ENCODE assay signal across 8 cellular contexts in the genomic region with DNA sequence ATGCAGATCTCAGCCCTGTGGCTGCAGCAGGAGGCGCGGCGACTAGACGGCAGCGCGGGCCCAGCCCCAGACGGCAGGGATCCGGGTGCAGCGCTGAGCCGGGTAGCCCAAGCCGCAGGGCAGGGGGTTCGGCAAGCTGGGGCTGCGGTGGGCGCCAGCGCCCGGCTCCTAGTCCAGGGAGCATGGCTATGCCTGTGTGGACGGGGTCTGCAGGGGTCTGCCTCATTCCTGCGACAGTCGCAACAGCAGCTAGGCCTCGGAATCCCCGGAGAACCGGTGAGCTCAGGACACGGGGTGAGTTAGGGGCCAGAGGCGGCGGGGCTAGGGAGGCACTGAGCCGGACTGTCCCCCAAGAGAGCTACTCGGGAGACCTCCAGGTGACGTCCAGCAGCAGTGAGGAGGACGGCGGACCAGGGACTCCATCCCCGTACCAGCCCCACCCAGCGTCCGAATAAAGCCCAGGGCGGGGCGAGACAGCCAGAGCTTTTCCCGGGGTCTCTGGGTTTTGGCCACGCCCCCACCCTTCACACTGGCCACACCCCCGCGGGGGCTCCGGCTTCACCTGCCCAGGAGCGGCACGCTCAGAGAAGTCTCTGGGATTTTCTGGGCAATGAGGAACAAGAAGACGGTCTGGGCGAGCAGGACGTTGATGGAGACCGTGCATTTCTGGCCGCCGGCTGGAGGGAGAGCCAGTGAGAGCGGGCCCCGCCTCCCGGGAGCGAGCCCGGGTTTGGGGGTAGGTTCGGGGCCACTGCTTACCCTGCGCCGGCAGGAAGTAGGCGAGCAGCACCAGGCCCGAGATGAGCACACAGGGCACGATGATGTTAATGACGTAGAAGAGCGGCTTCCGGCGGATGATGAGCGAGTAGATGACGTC. TPM values are rescaled to one million over a fixed set of nuclear protein-coding genes. Genes with fewer than 3 reads are reported as not detected.
DNase-seq lines count a peak whose midpoint lies in the region; ATAC-seq, FAIRE-seq and TF ChIP-seq lines count a peak whose summit lies in the region.

No MANE protein-coding gene starts in this region.

- DNase-seq in activated CD4-positive, alpha-beta T cell treated with anti-CD3 and anti-CD28 coated beads, Interleukin-2, amount 50 U/mL, for 1 hour = peak; percentile 55
- peak; percentile 58 for DNase-seq in effector CD4-positive, alpha-beta T cell
- DNase-seq in pancreas (peak in 3 of 6 donors; percentile 39 to 81 (median 66)), COLO668 (lab: John Stamatoyannopoulos, UW; ENCODE audit: unreplicated experiment) (no peak), GDM1 (lab: John Stamatoyannopoulos, UW) (no peak)

- H3K4me1 ChIP-seq in BLaER1 treated with 17β-estradiol and CSF1 and Interleukin-3, amounts not matched to agents 10 nM and 100 nM = peaks cover 42 to 71% (median 54%) of the 10 kb centered on the region in 10 experiments
- peaks cover 0 to 9% (median 4%) of the 10 kb centered on the region in 3 donors for H3K4me1 ChIP-seq in pancreas

- peak overlapping the region in 6 of 10 experiments; percentile 25 to 55 (median 50); a peak in 11 of 20 replicates for H3K4me3 ChIP-seq in BLaER1 treated with 17β-estradiol and CSF1 and Interleukin-3, amounts not matched to agents 10 nM and 100 nM
- peak overlapping the region; percentile 42 to 73 (median 66) for H3K4me3 ChIP-seq in pancreas

- peak overlapping the region; percentile 64 to 89 (median 80) for H3K4me2 ChIP-seq in BLaER1 treated with 17β-estradiol and CSF1 and Interleukin-3, amounts not matched to agents 10 nM and 100 nM

- H3K27me3 ChIP-seq in BLaER1 treated with 17β-estradiol and CSF1 and Interleukin-3, amounts not matched to agents 10 nM and 100 nM = peaks cover 26 to 44% (median 35%) of the 10 kb centered on the region in 11 experiments
- H3K27me3 ChIP-seq in pancreas = no peaks in the 10 kb centered on the region

- peaks cover 19 to 28% (median 21%) of the 10 kb centered on the region in 11 experiments for H3K36me3 ChIP-seq in BLaER1 treated with 17β-estradiol and CSF1 and Interleukin-3, amounts not matched to agents 10 nM and 100 nM
- H3K36me3 ChIP-seq in pancreas = no peaks in the 10 kb centered on the region

- 47 to 49% methylated on average over 65 of the region's 65 CpGs for WGBS in pancreas, 2 donors

- no peak for FAIRE-seq in pancreas (lab: Jason Lieb, UNC)

- TF ChIP-seq CTCF in pancreas (IDR thresholded peaks at IDR 0.05) = no peak

- peak overlapping the region in 3 of 11 experiments; percentile 8 to 68 (median 30); a peak in 2 of 22 replicates for H3K9ac ChIP-seq in BLaER1 treated with 17β-estradiol and CSF1 and Interleukin-3, amounts not matched to agents 10 nM and 100 nM

- intact Hi-C loops in pancreas (cut with DNase I) = loop anchor here in 1 of 3 donors (10.0 kb wide), 1 partner anchor 164 kb away; no protein-coding TSS in a partner anchor

- no peaks in the 10 kb centered on the region for H3K9me3 ChIP-seq in BLaER1 treated with 17β-estradiol and CSF1 and Interleukin-3, amounts not matched to agents 10 nM and 100 nM (replicated peaks in 1 of 11)
- H3K9me3 ChIP-seq in pancreas = no peaks in the 10 kb centered on the region

- peaks cover 0 to 29% (median 0%) of the 10 kb centered on the region in 11 experiments; a peak in 9 of 22 replicates for H4K20me1 ChIP-seq in BLaER1 treated with 17β-estradiol and CSF1 and Interleukin-3, amounts not matched to agents 10 nM and 100 nM

- H3K27ac ChIP-seq in BLaER1 treated with 17β-estradiol and CSF1 and Interleukin-3, amounts not matched to agents 10 nM and 100 nM = peak overlapping the region in 1 of 11 experiments; percentile 17; a peak in 2 of 22 replicates
- H3K27ac ChIP-seq in pancreas = peak overlapping the region in 1 of 4 donors; percentile 74

- ATAC-seq in pancreas = peak in 1 of 4 donors; percentile 1
- ATAC-seq in GM21528 (IDR thresholded peaks at IDR 0.05; ENCODE audit: low FRiP score, unreplicated experiment) = no peak
- no peak for ATAC-seq in HG02759 (IDR thresholded peaks at IDR 0.05; ENCODE audit: unreplicated experiment)

RNA-seq across cellular contexts. Expression of a gene that starts 1.1 kb away (rescaled TPM):
- 1 to 10 TPM; 2.8 to 6.9 (median 3.1) TPM for total RNA-seq in pancreas
- polyA plus RNA-seq in pancreas = 1 to 10 TPM; 1.9 to 2.7 TPM

RNA-seq across cellular contexts. Expression of a gene that starts 2.4 kb away (rescaled TPM):
- total RNA-seq in pancreas = 1 to 10 TPM in 5 of 6 donors, under 1 TPM in 1; 0.76 to 2.0 (median 1.5) TPM
- polyA plus RNA-seq in pancreas = 1 to 10 TPM in 1 of 2 donors, under 1 TPM in 1; 0.77 to 1.1 TPM

RNA-seq across cellular contexts. Expression of a gene that starts 31.6 kb away (rescaled TPM):
- total RNA-seq in pancreas = under 1 TPM in 3 of 6 donors, not detected in 3; 0.06 to 0.37 (median 0.15) TPM
- polyA plus RNA-seq in pancreas = under 1 TPM in 1 of 2 donors, not detected in 1; 0.11 TPM

RNA-seq across cellular contexts. Expression of a gene that starts 39.4 kb away (rescaled TPM):
- total RNA-seq in pancreas = 10 to 100 TPM; 10.9 to 23.3 (median 21.4) TPM
- 10 to 100 TPM; 20.6 to 25.5 TPM for polyA plus RNA-seq in pancreas

RNA-seq across cellular contexts. Expression of a gene that starts 39.6 kb away (rescaled TPM):
- 10 to 100 TPM; 40.8 to 64.5 (median 46.7) TPM for total RNA-seq in pancreas
- 100 to 1,000 TPM; 102 to 118 TPM for polyA plus RNA-seq in pancreas

Comparison
In these comparisons a context has a peak if more than half of its experiments do, and no peak if none do; other contexts are left out.
1. DNase-seq: peak in activated CD4-positive, alpha-beta T cell treated with anti-CD3 and anti-CD28 coated beads, Interleukin-2, amount 50 U/mL, for 1 hour (single experiment) and effector CD4-positive, alpha-beta T cell (single experiment); none in COLO668 (single experiment) and GDM1 (single experiment).